1 cellular context compared by ENCODE assay signal in genomic region chr4:98794565-98795205, GRCh38.
A peak's percentile ranks its signal among the peaks of the same experiment; 100 is the strongest.
TF ChIP-seq lines count a peak whose summit lies in the region.

No MANE protein-coding gene starts in this region.

TF ChIP-seq in K562, 482 proteins besides CTCF, POLR2A, EP300 and RAD21 (continued from another document and continues in another):
- no peak for TF ChIP-seq CUX1 (CRISPR knock-in tag; IDR thresholded peaks at IDR 0.05)
- TF ChIP-seq SIX5 (IDR thresholded peaks at IDR 0.05; ENCODE audit: borderline replicate concordance in 1 of 2, insufficient read depth in 1 of 2, low read depth in 1 of 2, low read length in 2 of 2) = no peak
- no peak for TF ChIP-seq ZNF23 (CRISPR knock-in tag; IDR thresholded peaks at IDR 0.05)
- TF ChIP-seq USF1 (CRISPR knock-in tag; IDR thresholded peaks at IDR 0.05) = no peak
- TF ChIP-seq BRCA1 (IDR thresholded peaks at IDR 0.05) = no peak
- no peak for TF ChIP-seq BRCA1 (CRISPR knock-in tag; IDR thresholded peaks at IDR 0.05)
- no peak for TF ChIP-seq TRIM28 (IDR thresholded peaks at IDR 0.05)
- peak; percentile 94 for TF ChIP-seq ZNF316 (IDR thresholded peaks at IDR 0.05)
- no peak for TF ChIP-seq TEAD2 (tag; IDR thresholded peaks at IDR 0.05)
- TF ChIP-seq HNRNPL (IDR thresholded peaks at IDR 0.05; ENCODE audit: low read depth, low read length) = no peak
- peak; percentile 67; the same call in 1 of the 2 replicates for TF ChIP-seq NFE2L1 (tag; IDR thresholded peaks at IDR 0.05; ENCODE audit: borderline replicate concordance, low read depth)
- TF ChIP-seq RNF2 (IDR thresholded peaks at IDR 0.05) = no peak
- no peak for TF ChIP-seq CBFA2T2 (conservative IDR thresholded peaks at IDR 0.05)
- TF ChIP-seq MLLT1 (IDR thresholded peaks at IDR 0.05) = no peak
- TF ChIP-seq, protein P1, sequence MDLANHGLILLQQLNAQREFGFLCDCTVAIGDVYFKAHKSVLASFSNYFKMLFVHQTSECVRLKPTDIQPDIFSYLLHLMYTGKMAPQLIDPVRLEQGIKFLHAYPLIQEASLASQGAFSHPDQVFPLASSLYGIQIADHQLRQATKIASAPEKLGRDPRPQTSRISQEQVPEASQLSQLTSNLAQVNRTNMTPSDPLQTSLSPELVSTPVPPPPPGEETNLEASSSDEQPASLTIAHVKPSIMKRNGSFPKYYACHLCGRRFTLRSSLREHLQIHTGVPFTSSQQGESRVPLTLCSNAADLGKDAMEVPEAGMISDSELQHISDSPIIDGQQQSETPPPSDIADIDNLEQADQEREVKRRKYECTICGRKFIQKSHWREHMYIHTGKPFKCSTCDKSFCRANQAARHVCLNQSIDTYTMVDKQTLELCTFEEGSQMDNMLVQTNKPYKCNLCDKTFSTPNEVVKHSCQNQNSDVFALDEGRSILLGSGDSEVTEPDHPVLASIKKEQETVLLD (IDR thresholded peaks at IDR 0.05) = no peak
- TF ChIP-seq E4F1 (CRISPR knock-in tag; IDR thresholded peaks at IDR 0.05; ENCODE audit: borderline replicate concordance) = no peak
- no peak for TF ChIP-seq ZNF551 (CRISPR knock-in tag; IDR thresholded peaks at IDR 0.05)
- TF ChIP-seq, protein P2, sequence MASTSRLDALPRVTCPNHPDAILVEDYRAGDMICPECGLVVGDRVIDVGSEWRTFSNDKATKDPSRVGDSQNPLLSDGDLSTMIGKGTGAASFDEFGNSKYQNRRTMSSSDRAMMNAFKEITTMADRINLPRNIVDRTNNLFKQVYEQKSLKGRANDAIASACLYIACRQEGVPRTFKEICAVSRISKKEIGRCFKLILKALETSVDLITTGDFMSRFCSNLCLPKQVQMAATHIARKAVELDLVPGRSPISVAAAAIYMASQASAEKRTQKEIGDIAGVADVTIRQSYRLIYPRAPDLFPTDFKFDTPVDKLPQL (IDR thresholded peaks at IDR 0.05; ENCODE audit: extremely low read depth, insufficient read length) = no peak
- TF ChIP-seq HIVEP1 (CRISPR knock-in tag; IDR thresholded peaks at IDR 0.05) = no peak
- no peak for TF ChIP-seq THRB (CRISPR knock-in tag; conservative IDR thresholded peaks at IDR 0.05)
- no peak for TF ChIP-seq MAZ (CRISPR knock-in tag; conservative IDR thresholded peaks at IDR 0.05 in 1 of 2, IDR thresholded peaks at IDR 0.05 in 1 of 2)
- no peak for TF ChIP-seq TSC22D4 (tag; IDR thresholded peaks at IDR 0.05)
- TF ChIP-seq RCOR1 (IDR thresholded peaks at IDR 0.05; ENCODE audit: borderline replicate concordance in 1 of 2, low read depth in 2 of 2, low read length in 2 of 2) = peak in 1 of 2 experiments; percentile 38; a peak in 1 of 4 replicates
- TF ChIP-seq, protein P3, sequence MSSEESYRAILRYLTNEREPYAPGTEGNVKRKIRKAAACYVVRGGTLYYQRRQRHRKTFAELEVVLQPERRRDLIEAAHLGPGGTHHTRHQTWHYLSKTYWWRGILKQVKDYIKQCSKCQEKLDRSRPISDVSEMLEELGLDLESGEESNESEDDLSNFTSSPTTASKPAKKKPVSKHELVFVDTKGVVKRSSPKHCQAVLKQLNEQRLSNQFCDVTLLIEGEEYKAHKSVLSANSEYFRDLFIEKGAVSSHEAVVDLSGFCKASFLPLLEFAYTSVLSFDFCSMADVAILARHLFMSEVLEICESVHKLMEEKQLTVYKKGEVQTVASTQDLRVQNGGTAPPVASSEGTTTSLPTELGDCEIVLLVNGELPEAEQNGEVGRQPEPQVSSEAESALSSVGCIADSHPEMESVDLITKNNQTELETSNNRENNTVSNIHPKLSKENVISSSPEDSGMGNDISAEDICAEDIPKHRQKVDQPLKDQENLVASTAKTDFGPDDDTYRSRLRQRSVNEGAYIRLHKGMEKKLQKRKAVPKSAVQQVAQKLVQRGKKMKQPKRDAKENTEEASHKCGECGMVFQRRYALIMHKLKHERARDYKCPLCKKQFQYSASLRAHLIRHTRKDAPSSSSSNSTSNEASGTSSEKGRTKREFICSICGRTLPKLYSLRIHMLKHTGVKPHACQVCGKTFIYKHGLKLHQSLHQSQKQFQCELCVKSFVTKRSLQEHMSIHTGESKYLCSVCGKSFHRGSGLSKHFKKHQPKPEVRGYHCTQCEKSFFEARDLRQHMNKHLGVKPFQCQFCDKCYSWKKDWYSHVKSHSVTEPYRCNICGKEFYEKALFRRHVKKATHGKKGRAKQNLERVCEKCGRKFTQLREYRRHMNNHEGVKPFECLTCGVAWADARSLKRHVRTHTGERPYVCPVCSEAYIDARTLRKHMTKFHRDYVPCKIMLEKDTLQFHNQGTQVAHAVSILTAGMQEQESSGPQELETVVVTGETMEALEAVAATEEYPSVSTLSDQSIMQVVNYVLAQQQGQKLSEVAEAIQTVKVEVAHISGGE (CRISPR knock-in tag; IDR thresholded peaks at IDR 0.05) = no peak
- no peak for TF ChIP-seq SMAD2 (IDR thresholded peaks at IDR 0.05; ENCODE audit: low read depth, low read length)
- TF ChIP-seq NUFIP1 (IDR thresholded peaks at IDR 0.05; ENCODE audit: partially characterized antibody) = no peak
- TF ChIP-seq FOXJ2 (tag; IDR thresholded peaks at IDR 0.05) = no peak
- TF ChIP-seq, protein P4, sequence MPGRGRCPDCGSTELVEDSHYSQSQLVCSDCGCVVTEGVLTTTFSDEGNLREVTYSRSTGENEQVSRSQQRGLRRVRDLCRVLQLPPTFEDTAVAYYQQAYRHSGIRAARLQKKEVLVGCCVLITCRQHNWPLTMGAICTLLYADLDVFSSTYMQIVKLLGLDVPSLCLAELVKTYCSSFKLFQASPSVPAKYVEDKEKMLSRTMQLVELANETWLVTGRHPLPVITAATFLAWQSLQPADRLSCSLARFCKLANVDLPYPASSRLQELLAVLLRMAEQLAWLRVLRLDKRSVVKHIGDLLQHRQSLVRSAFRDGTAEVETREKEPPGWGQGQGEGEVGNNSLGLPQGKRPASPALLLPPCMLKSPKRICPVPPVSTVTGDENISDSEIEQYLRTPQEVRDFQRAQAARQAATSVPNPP (IDR thresholded peaks at IDR 0.05; ENCODE audit: borderline replicate concordance, insufficient read depth, insufficient read length) = no peak
- TF ChIP-seq ZNF395 (CRISPR knock-in tag; IDR thresholded peaks at IDR 0.05) = no peak
- no peak for TF ChIP-seq MECOM (CRISPR knock-in tag; IDR thresholded peaks at IDR 0.05)
- no peak for TF ChIP-seq ZNF583 (CRISPR knock-in tag; IDR thresholded peaks at IDR 0.05)
- TF ChIP-seq MBD1 (CRISPR knock-in tag; IDR thresholded peaks at IDR 0.05) = no peak
- no peak for TF ChIP-seq CXXC5 (CRISPR knock-in tag; IDR thresholded peaks at IDR 0.05)
- TF ChIP-seq CBX1 (IDR thresholded peaks at IDR 0.05; ENCODE audit: low read depth) = no peak
- TF ChIP-seq CREBBP (IDR thresholded peaks at IDR 0.05; ENCODE audit: low read depth, low read length) = no peak
- TF ChIP-seq ZC3H11A (IDR thresholded peaks at IDR 0.05; ENCODE audit: low read depth, low read length) = no peak
- no peak for TF ChIP-seq CAMTA2 (CRISPR knock-in tag; conservative IDR thresholded peaks at IDR 0.05)
- no peak for TF ChIP-seq CGGBP1 (CRISPR knock-in tag; IDR thresholded peaks at IDR 0.05)
- TF ChIP-seq KLF10 (CRISPR knock-in tag; IDR thresholded peaks at IDR 0.05) = no peak
